In genomic region chr20:37627060-37627766, GRCh38 we compare ENCODE assay signal across 9 cellular contexts.
A peak's percentile ranks its signal among the peaks of the same experiment; 100 is the strongest.
DNase-seq lines count a peak whose midpoint lies in the region; TF ChIP-seq lines count a peak whose summit lies in the region.
"Had no signal": no experiment of that assay in that cellular context is flagged by ENCODE, and none has a peak within 500 bp of the region (broad histone marks: within the 10 kb centered on the region; RNA-seq: fewer than 3 reads in every experiment).

No MANE protein-coding gene starts in this region.

- H3K4me3 Mint-ChIP-seq in activated naive CD8-positive, alpha-beta T cell treated with anti-CD3 and anti-CD28 coated beads for 36 hours = no peak overlapping the region

- intact Hi-C loops in testis (cut with DNase I; ENCODE audit: low total_unique reads) = no loop called here

- H3K9me3 Mint-ChIP-seq in activated naive CD8-positive, alpha-beta T cell treated with anti-CD3 and anti-CD28 coated beads for 36 hours = no peaks in the 10 kb centered on the region

- no peak for TF ChIP-seq POLR2A in testis (IDR thresholded peaks at IDR 0.05)

- 11 to 16% methylated on average over 15 of the region's 15 CpGs for WGBS in testis, 2 donors

- no peaks in the 10 kb centered on the region for H3K27me3 ChIP-seq in testis
- peaks cover 8% of the 10 kb centered on the region for H3K27me3 ChIP-seq in osteoblast (ENCODE audit: insufficient read depth, low read length)

- no peak overlapping the region for H3K4me3 ChIP-seq in GM12865 (ENCODE audit: low read depth, low read length)
- H3K4me3 ChIP-seq in testis = no peak overlapping the region
- no peak overlapping the region for H3K4me3 ChIP-seq in osteoblast (ENCODE audit: insufficient read depth, low read length)
- H3K4me3 ChIP-seq: dorsolateral prefrontal cortex had no signal

- no peaks in the 10 kb centered on the region for H3K4me1 ChIP-seq in testis
- no peaks in the 10 kb centered on the region for H3K4me1 ChIP-seq in osteoblast (ENCODE audit: insufficient read depth, low read length)

- no peaks in the 10 kb centered on the region for H4K20me1 ChIP-seq in osteoblast (ENCODE audit: insufficient read depth, low read length)

- H3K4me2 ChIP-seq in osteoblast (ENCODE audit: insufficient read depth, low read length) = no peak overlapping the region

- peak; percentile 63 for DNase-seq in GM12865 (ENCODE audit: low read depth)
- peak; percentile 48 for DNase-seq in MV-4-11 (lab: John Stamatoyannopoulos, UW)
- DNase-seq in activated naive CD8-positive, alpha-beta T cell treated with anti-CD3 and anti-CD28 coated beads for 36 hours = peak; percentile 26
- DNase-seq in inferior parietal cortex (ENCODE audit: extremely low spot score) = peak; percentile 15
- peak; percentile 66 for DNase-seq in testis
- no peak for DNase-seq in NCI-H2196 (lab: John Stamatoyannopoulos, UW; ENCODE audit: unreplicated experiment)
- no peak for DNase-seq in SKM-1 (lab: John Stamatoyannopoulos, UW; ENCODE audit: unreplicated experiment)
- DNase-seq in osteoblast (ENCODE audit: insufficient read length, low spot score, missing footprints) = no peak

- no peaks in the 10 kb centered on the region for H3K79me2 ChIP-seq in osteoblast (ENCODE audit: insufficient read depth, low read length)

- TF ChIP-seq CTCF in GM12865 (IDR thresholded peaks at IDR 0.05; ENCODE audit: insufficient read depth, low read depth, low read length, missing control alignments) (no peak), testis (IDR thresholded peaks at IDR 0.05) (no peak), osteoblast (IDR thresholded peaks at IDR 0.05; ENCODE audit: extremely low read depth, low read depth, low read length) (no peak)

- no peak overlapping the region for H3K27ac Mint-ChIP-seq in activated naive CD8-positive, alpha-beta T cell treated with anti-CD3 and anti-CD28 coated beads for 36 hours

- H2AFZ ChIP-seq in osteoblast (ENCODE audit: low read length) = no peak overlapping the region

- no peaks in the 10 kb centered on the region for H3K9me3 ChIP-seq in testis
- H3K9me3 ChIP-seq in osteoblast (ENCODE audit: low read depth, low read length) = no peaks in the 10 kb centered on the region

- H3K36me3 ChIP-seq in testis (ENCODE audit: low read depth, missing control alignments) = no peaks in the 10 kb centered on the region
- H3K36me3 ChIP-seq in osteoblast (ENCODE audit: insufficient read depth, low read length) = no peaks in the 10 kb centered on the region

- no peaks in the 10 kb centered on the region for H3K4me1 Mint-ChIP-seq in activated naive CD8-positive, alpha-beta T cell treated with anti-CD3 and anti-CD28 coated beads for 36 hours

- H3K27ac ChIP-seq in testis (no peak overlapping the region), osteoblast (ENCODE audit: low read depth, low read length) (no peak overlapping the region)
- H3K27ac ChIP-seq: dorsolateral prefrontal cortex had no signal

- H3K27me3 Mint-ChIP-seq in activated naive CD8-positive, alpha-beta T cell treated with anti-CD3 and anti-CD28 coated beads for 36 hours = peaks cover 54% of the 10 kb centered on the region

- no peaks in the 10 kb centered on the region for H3K36me3 Mint-ChIP-seq in activated naive CD8-positive, alpha-beta T cell treated with anti-CD3 and anti-CD28 coated beads for 36 hours

Comparison
In these comparisons a context has a peak if more than half of its experiments do, and no peak if none do; other contexts are left out.
1. DNase-seq: peak in GM12865 (single experiment), MV-4-11 (single experiment), activated naive CD8-positive, alpha-beta T cell treated with anti-CD3 and anti-CD28 coated beads for 36 hours (single experiment), inferior parietal cortex (single experiment) and testis (single experiment); none in NCI-H2196 (single experiment), SKM-1 (single experiment) and osteoblast (single experiment).